8 cellular contexts compared by ENCODE assay signal in the genomic region with DNA sequence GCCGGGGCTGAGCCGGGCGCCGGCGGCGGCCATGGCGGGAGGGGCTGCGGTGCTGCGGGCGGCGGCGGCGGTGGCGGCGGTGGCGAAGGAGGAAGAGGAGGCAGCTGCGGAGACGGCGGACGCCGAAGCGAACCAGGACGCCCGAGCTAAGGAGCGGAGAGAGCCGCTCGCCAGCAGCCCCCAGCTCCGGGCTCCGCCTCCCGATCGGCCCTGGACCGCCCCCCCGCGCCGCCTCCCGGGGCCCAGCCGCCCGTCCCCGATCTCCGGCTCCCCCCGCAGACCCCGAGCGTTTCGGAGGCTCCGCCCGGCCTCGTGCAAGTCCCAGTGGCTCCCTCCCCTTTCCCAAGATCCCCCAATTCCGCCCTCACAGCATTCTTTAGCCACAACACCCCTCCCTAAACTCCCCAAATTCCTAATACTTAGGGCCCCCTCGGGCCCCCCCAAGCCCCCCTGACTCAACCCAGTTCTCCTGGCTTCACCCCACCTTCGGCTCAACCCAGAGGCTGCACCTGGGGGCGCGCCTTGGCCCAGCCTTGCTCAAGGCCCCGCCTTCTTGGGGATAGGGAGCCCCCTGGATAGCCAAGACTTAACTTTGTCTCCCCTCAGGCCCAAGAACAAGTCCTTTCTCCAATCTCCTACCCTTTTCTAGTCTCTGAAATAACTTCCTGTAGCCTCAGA. TPM values are rescaled to one million over a fixed set of nuclear protein-coding genes. Genes with fewer than 3 reads are reported as not detected.
A peak's percentile ranks its signal among the peaks of the same experiment; 100 is the strongest.
DNase-seq lines count a peak whose midpoint lies in the region; ATAC-seq and TF ChIP-seq lines count a peak whose summit lies in the region.

A gene with protein sequence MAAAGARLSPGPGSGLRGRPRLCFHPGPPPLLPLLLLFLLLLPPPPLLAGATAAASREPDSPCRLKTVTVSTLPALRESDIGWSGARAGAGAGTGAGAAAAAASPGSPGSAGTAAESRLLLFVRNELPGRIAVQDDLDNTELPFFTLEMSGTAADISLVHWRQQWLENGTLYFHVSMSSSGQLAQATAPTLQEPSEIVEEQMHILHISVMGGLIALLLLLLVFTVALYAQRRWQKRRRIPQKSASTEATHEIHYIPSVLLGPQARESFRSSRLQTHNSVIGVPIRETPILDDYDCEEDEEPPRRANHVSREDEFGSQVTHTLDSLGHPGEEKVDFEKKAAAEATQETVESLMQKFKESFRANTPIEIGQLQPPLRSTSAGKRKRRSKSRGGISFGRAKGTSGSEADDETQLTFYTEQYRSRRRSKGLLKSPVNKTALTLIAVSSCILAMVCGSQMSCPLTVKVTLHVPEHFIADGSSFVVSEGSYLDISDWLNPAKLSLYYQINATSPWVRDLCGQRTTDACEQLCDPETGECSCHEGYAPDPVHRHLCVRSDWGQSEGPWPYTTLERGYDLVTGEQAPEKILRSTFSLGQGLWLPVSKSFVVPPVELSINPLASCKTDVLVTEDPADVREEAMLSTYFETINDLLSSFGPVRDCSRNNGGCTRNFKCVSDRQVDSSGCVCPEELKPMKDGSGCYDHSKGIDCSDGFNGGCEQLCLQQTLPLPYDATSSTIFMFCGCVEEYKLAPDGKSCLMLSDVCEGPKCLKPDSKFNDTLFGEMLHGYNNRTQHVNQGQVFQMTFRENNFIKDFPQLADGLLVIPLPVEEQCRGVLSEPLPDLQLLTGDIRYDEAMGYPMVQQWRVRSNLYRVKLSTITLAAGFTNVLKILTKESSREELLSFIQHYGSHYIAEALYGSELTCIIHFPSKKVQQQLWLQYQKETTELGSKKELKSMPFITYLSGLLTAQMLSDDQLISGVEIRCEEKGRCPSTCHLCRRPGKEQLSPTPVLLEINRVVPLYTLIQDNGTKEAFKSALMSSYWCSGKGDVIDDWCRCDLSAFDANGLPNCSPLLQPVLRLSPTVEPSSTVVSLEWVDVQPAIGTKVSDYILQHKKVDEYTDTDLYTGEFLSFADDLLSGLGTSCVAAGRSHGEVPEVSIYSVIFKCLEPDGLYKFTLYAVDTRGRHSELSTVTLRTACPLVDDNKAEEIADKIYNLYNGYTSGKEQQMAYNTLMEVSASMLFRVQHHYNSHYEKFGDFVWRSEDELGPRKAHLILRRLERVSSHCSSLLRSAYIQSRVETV (N-terminal part only) (minus strand): TSS at position 152 of the 678 bp plus-strand sequence. CDS start 119 bp downstream, at position 33.

- H3K36me3 Mint-ChIP-seq in nephron (ENCODE audit: low read depth): no peaks in the 10 kb centered on the region
- no peaks in the 10 kb centered on the region for H3K36me3 Mint-ChIP-seq in effector memory CD8-positive, alpha-beta T cell (ENCODE audit: insufficient read depth)

- H3K4me1 Mint-ChIP-seq in nephron: peaks cover 8% of the 10 kb centered on the region
- H3K4me1 Mint-ChIP-seq in effector memory CD8-positive, alpha-beta T cell (ENCODE audit: low read depth in 2 of 2): no peaks in the 10 kb centered on the region

- H3K27me3 ChIP-seq in HUES6 (ENCODE audit: control insufficient read depth, insufficient read depth, low read length): peaks cover 89% of the 10 kb centered on the region
- H3K27me3 ChIP-seq in esophagus (ENCODE audit: control insufficient read depth in 1 of 2, insufficient read depth in 2 of 2, low read length in 2 of 2): peaks cover 9 to 21% of the 10 kb centered on the region in 2 donors

- H3K9ac ChIP-seq in HUES6 (ENCODE audit: low read length): no peak within 1 kb of the TSS

- peak within 1 kb of the TSS; percentile 80 to 86 (median 81) for H3K4me3 Mint-ChIP-seq in nephron
- H3K4me3 Mint-ChIP-seq in effector memory CD8-positive, alpha-beta T cell: no peak within 1 kb of the TSS

- POLR2A ChIA-PET in AG04449 (lab: Yijun Ruan, JAX): no interaction called here

- H3K9me3 ChIP-seq in HUES6 (ENCODE audit: control insufficient read depth, insufficient read depth, low read depth, low read length) (no peaks in the 10 kb centered on the region), esophagus (ENCODE audit: control insufficient read depth in 2 of 2, insufficient read depth in 1 of 2, low read depth in 1 of 2, low read length in 1 of 2) (no peaks in the 10 kb centered on the region)

- no peaks in the 10 kb centered on the region for H3K9me3 Mint-ChIP-seq in nephron
- peaks cover 0 to 2% of the 10 kb centered on the region in 2 donors for H3K9me3 Mint-ChIP-seq in effector memory CD8-positive, alpha-beta T cell

- CTCF ChIA-PET in AG04449 (lab: Yijun Ruan, JAX): no interaction called here

- peaks cover 22% of the 10 kb centered on the region for H3K4me1 ChIP-seq in HUES6 (ENCODE audit: control insufficient read depth, insufficient read depth, low read length)
- peaks cover 0 to 9% of the 10 kb centered on the region in 2 donors for H3K4me1 ChIP-seq in esophagus (ENCODE audit: control insufficient read depth in 2 of 2, insufficient read depth in 2 of 2, low read length in 1 of 2)

- no peak within 1 kb of the TSS for H3K27ac Mint-ChIP-seq in nephron
- H3K27ac Mint-ChIP-seq in effector memory CD8-positive, alpha-beta T cell: no peak within 1 kb of the TSS

- ATAC-seq in GM18873 (IDR thresholded peaks at IDR 0.05; ENCODE audit: low FRiP score, unreplicated experiment) (no peak), HG03196 (IDR thresholded peaks at IDR 0.05; ENCODE audit: unreplicated experiment) (no peak)
- ATAC-seq in effector memory CD8-positive, alpha-beta T cell (replicated peaks): no peak

- DNase-seq in AG04449 (ENCODE audit: low read depth, low spot score): no peak
- DNase-seq in activated naive CD4-positive, alpha-beta T cell (lab: John Stamatoyannopoulos, UW): no peak
- DNase-seq in effector memory CD8-positive, alpha-beta T cell: no peak

- H3K27ac ChIP-seq in HUES6 (ENCODE audit: low read depth, low read length) (no peak within 1 kb of the TSS), esophagus (ENCODE audit: low read depth in 2 of 2, low read length in 1 of 2) (no peak within 1 kb of the TSS)

- H3K36me3 ChIP-seq in HUES6 (ENCODE audit: control insufficient read depth, insufficient read depth, low read length) (no peaks in the 10 kb centered on the region), esophagus (ENCODE audit: control insufficient read depth in 2 of 2, insufficient read depth in 2 of 2, low read length in 1 of 2) (no peaks in the 10 kb centered on the region)

- TF ChIP-seq CTCF in AG04449 (IDR thresholded peaks at IDR 0.05; ENCODE audit: insufficient read depth, low read length, missing control alignments): no peak
- no peak for TF ChIP-seq CTCF in nephron (IDR thresholded peaks at IDR 0.05; ENCODE audit: unreplicated experiment in 3 of 3)

- H3K27me3 Mint-ChIP-seq in nephron (ENCODE audit: low read depth): peaks cover 43% of the 10 kb centered on the region
- peaks cover 23 to 31% of the 10 kb centered on the region in 2 donors for H3K27me3 Mint-ChIP-seq in effector memory CD8-positive, alpha-beta T cell

- peak within 1 kb of the TSS; percentile 42 for H3K4me3 ChIP-seq in AG04449 (ENCODE audit: low read depth, low read length)
- peak within 1 kb of the TSS; percentile 78 for H3K4me3 ChIP-seq in HUES6 (ENCODE audit: low read depth, low read length)
- peak within 1 kb of the TSS; percentile 42 to 54 for H3K4me3 ChIP-seq in esophagus (ENCODE audit: low read depth in 1 of 2, low read length in 2 of 2)

- WGBS in esophagus, 2 donors: 2% methylated on average over 26 to 52 of the region's 53 CpGs

RNA-seq across cellular contexts. Expression of the gene that starts here (rescaled TPM):
- polyA plus RNA-seq in esophagus: under 1 TPM; 0.26 to 0.35 TPM

Comparison
In these comparisons a context has a peak if more than half of its experiments do, and no peak if none do; other contexts are left out.
1. H3K4me3 Mint-ChIP-seq: peak in nephron (3 of 3); none in effector memory CD8-positive, alpha-beta T cell (0 of 2).
2. Peak in every context shown above with its lines, with median percentiles within 50 percentile points of each other: H3K4me3 ChIP-seq.